Comparison of ENCODE assay signal across 30 cellular contexts in the genomic region with DNA sequence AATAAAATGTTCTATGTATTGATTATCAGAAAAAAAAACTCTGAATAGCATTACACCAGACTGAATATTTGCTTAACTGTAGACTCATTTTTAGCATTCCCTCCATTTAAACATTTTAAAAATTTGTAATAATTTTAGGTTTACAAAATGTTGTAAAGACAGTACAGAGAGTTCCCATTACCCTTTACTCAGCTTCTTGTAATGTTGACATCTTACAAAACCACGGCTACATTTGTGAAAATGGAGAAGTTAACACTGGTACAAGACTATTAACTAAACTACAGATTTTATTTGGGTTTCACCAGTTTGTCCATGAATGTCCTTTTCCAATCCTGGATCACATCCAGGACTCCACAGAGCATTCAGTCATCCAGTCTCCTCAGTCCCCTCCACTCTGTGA.
"Had no signal": no experiment of that assay in that cellular context is flagged by ENCODE, and none has a peak within 500 bp of the region (broad histone marks: within the 10 kb centered on the region; RNA-seq: fewer than 3 reads in every experiment).

No MANE protein-coding gene starts in this region.

- H3K4me3 Mint-ChIP-seq: activated T-helper 1 cell treated with anti-CD3 and anti-CD28 coated beads, Interleukin-12 subunit alpha, Interleukin-12 subunit beta, Interleukin-2, Interleukin-4 antibody, amounts not matched to agents 30 ng/mL and 10 ng/mL and 1 ng/mL, durations not matched to agents 14 hours and 24 hours and 36 hours; natural killer cell; stimulated activated effector memory CD8-positive, alpha-beta T cell treated with anti-CD3 and anti-CD28 coated beads, Interleukin-12 subunit alpha, Interleukin-12 subunit beta, amount 100 ng/mL, for 72 hours; stimulated activated naive CD8-positive, alpha-beta T cell treated with anti-CD3 and anti-CD28 coated beads, Interleukin-15, Interleukin-2, amounts not matched to agents 100 ng/mL and 50 ng/mL, for 24 hours; T-helper 1 cell treated with Interleukin-12 subunit alpha and Interleukin-12 subunit beta and Interleukin-4 antibody, amounts not matched to agents 30 μg/mL and 1 μg/mL, for 36 hours; type B pancreatic cell had no signal

- H3K27me3 Mint-ChIP-seq: progenitor cell of endocrine pancreas, type B pancreatic cell had no signal

- H3K36me3 Mint-ChIP-seq: natural killer cell; stimulated activated effector memory CD8-positive, alpha-beta T cell treated with anti-CD3 and anti-CD28 coated beads, Interleukin-12 subunit alpha, Interleukin-12 subunit beta, amount 100 ng/mL, for 72 hours; type B pancreatic cell had no signal

- H3K27ac ChIP-seq: breast epithelium, heart left ventricle, lower lobe of right lung, right lobe of liver, skin epidermis, thoracic aorta, vagina, WERI-Rb-1 had no signal

- H3K27me3 ChIP-seq: breast epithelium, heart left ventricle, left lung, right lobe of liver, vagina had no signal

- H3K4me1 ChIP-seq: breast epithelium, lower lobe of right lung, right lobe of liver, vagina had no signal

- H3K27ac Mint-ChIP-seq: activated T-helper 1 cell treated with anti-CD3 and anti-CD28 coated beads, Interleukin-12 subunit alpha, Interleukin-12 subunit beta, Interleukin-2, Interleukin-4 antibody, amounts not matched to agents 30 ng/mL and 10 ng/mL and 1 ng/mL, durations not matched to agents 14 hours and 24 hours and 36 hours; natural killer cell; progenitor cell of endocrine pancreas; stimulated activated effector memory CD8-positive, alpha-beta T cell treated with anti-CD3 and anti-CD28 coated beads, Interleukin-12 subunit alpha, Interleukin-12 subunit beta, amount 100 ng/mL, for 72 hours; stimulated activated naive CD8-positive, alpha-beta T cell treated with anti-CD3 and anti-CD28 coated beads, Interleukin-15, Interleukin-2, amounts not matched to agents 100 ng/mL and 50 ng/mL, for 24 hours; T-helper 1 cell treated with Interleukin-12 subunit alpha and Interleukin-12 subunit beta and Interleukin-4 antibody, amounts not matched to agents 30 μg/mL and 1 μg/mL, for 36 hours; type B pancreatic cell had no signal

- DNase-seq: activated CD4-positive, alpha-beta T cell treated with anti-CD3 and anti-CD28 coated beads for 48 hours; activated CD4-positive, alpha-beta T cell treated with anti-CD3 and anti-CD28 coated beads, Interleukin-2, amount 50 U/mL, for 48 hours; activated CD8-positive, alpha-beta memory T cell treated with anti-CD3 and anti-CD28 coated beads, Interleukin-2, amount 50 U/mL, for 4 hours; activated gamma-delta T cell treated with Interleukin-2 at 50 U/mL for 16 hours; activated naive CD4-positive, alpha-beta T cell treated with anti-CD3 and anti-CD28 coated beads, Interleukin-2, amount 50 U/mL, for 16 hours; activated T-cell treated with anti-CD3 and anti-CD28 coated beads, Interleukin-2, amount 50 U/mL, for 1 hour; central memory CD4-positive, alpha-beta T cell; foreskin fibroblast; heart left ventricle; left lung; lower lobe of right lung; mesenchymal stem cell; natural killer cell; right lobe of liver; stimulated activated CD4-positive, alpha-beta T cell treated with anti-CD3 and anti-CD28 coated beads, Interleukin-12 subunit alpha, Interleukin-12 subunit beta, amount 100 ng/mL, for 4 hours; stimulated activated CD4-positive, alpha-beta T cell treated with anti-CD3 and anti-CD28 coated beads, Interleukin-4, amount 100 ng/mL, for 24 hours; T-helper 9 cell; WERI-Rb-1 had no signal

- H3K4me3 ChIP-seq: breast epithelium, heart left ventricle, left lung, lower lobe of right lung, right lobe of liver, skin epidermis, thoracic aorta, vagina had no signal

- ATAC-seq: activated CD4-positive, CD25-positive, alpha-beta regulatory T cell treated with anti-CD3 and anti-CD28 coated beads, Interleukin-2, amount 50 U/mL, for 24 hours; esophagus mucosa; heart left ventricle; left lung; right lobe of liver; stimulated activated effector memory CD8-positive, alpha-beta T cell treated with anti-CD3 and anti-CD28 coated beads, Interleukin-12 subunit alpha, Interleukin-12 subunit beta, amount 100 ng/mL, for 72 hours had no signal

- H3K9me3 ChIP-seq: breast epithelium, heart left ventricle, left lung, lower lobe of right lung, right lobe of liver, thoracic aorta, vagina had no signal

- H3K9me3 Mint-ChIP-seq: activated T-helper 1 cell treated with anti-CD3 and anti-CD28 coated beads, Interleukin-12 subunit alpha, Interleukin-12 subunit beta, Interleukin-2, Interleukin-4 antibody, amounts not matched to agents 30 ng/mL and 10 ng/mL and 1 ng/mL, durations not matched to agents 14 hours and 24 hours and 36 hours; natural killer cell; stimulated activated effector memory CD8-positive, alpha-beta T cell treated with anti-CD3 and anti-CD28 coated beads, Interleukin-12 subunit alpha, Interleukin-12 subunit beta, amount 100 ng/mL, for 72 hours; stimulated activated naive CD8-positive, alpha-beta T cell treated with anti-CD3 and anti-CD28 coated beads, Interleukin-15, Interleukin-2, amounts not matched to agents 100 ng/mL and 50 ng/mL, for 24 hours; T-helper 1 cell treated with Interleukin-12 subunit alpha and Interleukin-12 subunit beta and Interleukin-4 antibody, amounts not matched to agents 30 μg/mL and 1 μg/mL, for 36 hours; type B pancreatic cell had no signal

- H3K36me3 ChIP-seq: breast epithelium, heart left ventricle, left lung, lower lobe of right lung, right lobe of liver, thoracic aorta, vagina, WERI-Rb-1 had no signal

- H3K4me1 Mint-ChIP-seq: natural killer cell; stimulated activated effector memory CD8-positive, alpha-beta T cell treated with anti-CD3 and anti-CD28 coated beads, Interleukin-12 subunit alpha, Interleukin-12 subunit beta, amount 100 ng/mL, for 72 hours had no signal
